In genomic region chr7:139231513-139232376, GRCh38 we compare ENCODE assay signal across 8 cellular contexts. TPM values are rescaled to one million over a fixed set of nuclear protein-coding genes. Genes with fewer than 3 reads are reported as not detected.
A peak's percentile ranks its signal among the peaks of the same experiment; 100 is the strongest.
DNase-seq lines count a peak whose midpoint lies in the region; ATAC-seq and TF ChIP-seq lines count a peak whose summit lies in the region.

No MANE protein-coding gene starts in this region.

- peak overlapping the region; percentile 98 for H3K4me3 Mint-ChIP-seq in activated naive CD4-positive, alpha-beta T cell treated with anti-CD3 and anti-CD28 coated beads, Interleukin-2, amount 10 ng/mL, durations not matched to agents 7 days and 5 days

- H3K27me3 Mint-ChIP-seq in activated naive CD4-positive, alpha-beta T cell treated with anti-CD3 and anti-CD28 coated beads, Interleukin-2, amount 10 ng/mL, durations not matched to agents 7 days and 5 days, result peaks cover 21% of the 10 kb centered on the region

- DNase-seq in AG08395 (ENCODE audit: low spot score) (peak; percentile 41), OCI-M1 (lab: John Stamatoyannopoulos, UW) (peak; percentile 29), cardiac muscle cell (ENCODE audit: low read depth in 1 of 2, low spot score in 1 of 2) (peak; percentile 39 to 62), pons (ENCODE audit: low spot score) (peak; percentile 10), DMS153 (lab: John Stamatoyannopoulos, UW) (no peak)
- peak; percentile 40 for DNase-seq in activated naive CD4-positive, alpha-beta T cell treated with anti-CD3 and anti-CD28 coated beads, Interleukin-2, amount 10 ng/mL, durations not matched to agents 7 days and 5 days

- ATAC-seq in GM18517 (IDR thresholded peaks at IDR 0.05; ENCODE audit: unreplicated experiment) (peak; percentile 35), HG02973 (IDR thresholded peaks at IDR 0.05; ENCODE audit: unreplicated experiment) (peak; percentile 35)

- no peaks in the 10 kb centered on the region for H3K9me3 ChIP-seq in cardiac muscle cell (ENCODE audit: low read depth)

- H3K9me3 Mint-ChIP-seq in activated naive CD4-positive, alpha-beta T cell treated with anti-CD3 and anti-CD28 coated beads, Interleukin-2, amount 10 ng/mL, durations not matched to agents 7 days and 5 days, result no peaks in the 10 kb centered on the region

- no peak for TF ChIP-seq CTCF in cardiac muscle cell (IDR thresholded peaks at IDR 0.05; ENCODE audit: low read depth, low read length)

- H3K36me3 Mint-ChIP-seq in activated naive CD4-positive, alpha-beta T cell treated with anti-CD3 and anti-CD28 coated beads, Interleukin-2, amount 10 ng/mL, durations not matched to agents 7 days and 5 days, result peaks cover 6% of the 10 kb centered on the region

- H3K27ac Mint-ChIP-seq in activated naive CD4-positive, alpha-beta T cell treated with anti-CD3 and anti-CD28 coated beads, Interleukin-2, amount 10 ng/mL, durations not matched to agents 7 days and 5 days, result peak overlapping the region; percentile 80

- peaks cover under 1% of the 10 kb centered on the region for H3K36me3 ChIP-seq in cardiac muscle cell

- CTCF ChIA-PET in activated naive CD4-positive, alpha-beta T cell treated with anti-CD3 and anti-CD28 coated beads, Interleukin-2, amount 10 ng/mL, durations not matched to agents 7 days and 5 days (lab: Charles Lee), result interaction anchor here (0.8 to 1.0 kb wide), 2 partner anchors 109 to 157 kb away, joined by 3 read pairs; no protein-coding TSS in a partner anchor

- H3K27me3 ChIP-seq in cardiac muscle cell, result no peaks in the 10 kb centered on the region

- H3K4me1 Mint-ChIP-seq in activated naive CD4-positive, alpha-beta T cell treated with anti-CD3 and anti-CD28 coated beads, Interleukin-2, amount 10 ng/mL, durations not matched to agents 7 days and 5 days, result peaks cover 25% of the 10 kb centered on the region

- peak overlapping the region; percentile 96 for H3K27ac ChIP-seq in cardiac muscle cell

- H3K4me3 ChIP-seq in cardiac muscle cell, result peak overlapping the region; percentile 99

- peaks cover 9% of the 10 kb centered on the region for H3K4me1 ChIP-seq in cardiac muscle cell (ENCODE audit: low read depth)

RNA-seq across cellular contexts. Expression of gene UBN2, which starts 0.7 kb away (rescaled TPM):
- 5.7 and 11.2 TPM in 2 replicates for total RNA-seq in cardiac muscle cell
- 4.7 and 5.5 TPM in 2 replicates for polyA plus RNA-seq in cardiac muscle cell
